8 cellular contexts compared by ENCODE assay signal in genomic region chr5:138752951-138753793, GRCh38. TPM values are rescaled to one million over a fixed set of nuclear protein-coding genes. Genes with fewer than 3 reads are reported as not detected.
DNase-seq lines count a peak whose midpoint lies in the region; ATAC-seq and TF ChIP-seq lines count a peak whose summit lies in the region.

CTNNA1 (plus strand) TSS chr5:138753425; CDS start chr5:138781925, 28,500 bp downstream.

- peak within 1 kb of the TSS; percentile 81 for H3K4me3 Mint-ChIP-seq in activated T-cell treated with anti-CD3 and anti-CD28 coated beads, Interleukin-2, amount 50 U/mL, for 24 hours

- peaks cover 2% of the 10 kb centered on the region for H3K36me3 Mint-ChIP-seq in activated T-cell treated with anti-CD3 and anti-CD28 coated beads, Interleukin-2, amount 50 U/mL, for 24 hours (ENCODE audit: low read depth)

- peak within 1 kb of the TSS; percentile 30; the same call in 1 of the 2 replicates for H3K27ac ChIP-seq in OCI-LY3 (ENCODE audit: low read length)
- H3K27ac ChIP-seq in muscle layer of duodenum (ENCODE audit: low read length) = peak within 1 kb of the TSS; percentile 93

- H3K27ac Mint-ChIP-seq in activated T-cell treated with anti-CD3 and anti-CD28 coated beads, Interleukin-2, amount 50 U/mL, for 24 hours = peak within 1 kb of the TSS; percentile 5

- ATAC-seq in HG03175 (IDR thresholded peaks at IDR 0.05; ENCODE audit: unreplicated experiment) (peak; percentile 48), esophagus mucosa (peak; percentile 88)

- no peaks in the 10 kb centered on the region for H3K9me3 Mint-ChIP-seq in activated T-cell treated with anti-CD3 and anti-CD28 coated beads, Interleukin-2, amount 50 U/mL, for 24 hours

- H3K36me3 ChIP-seq in OCI-LY3 (replicated peaks; ENCODE audit: low read depth, low read length) = no peaks in the 10 kb centered on the region
- no peaks in the 10 kb centered on the region for H3K36me3 ChIP-seq in muscle layer of duodenum (ENCODE audit: control insufficient read depth in 1 of 2, insufficient read depth in 2 of 2, low read length in 2 of 2)

- H3K27me3 ChIP-seq in OCI-LY3 (ENCODE audit: low read depth, low read length) (no peaks in the 10 kb centered on the region), muscle layer of duodenum (ENCODE audit: low read depth, low read length) (no peaks in the 10 kb centered on the region)

- H3K9me3 ChIP-seq in OCI-LY3 (ENCODE audit: insufficient read depth, low read length) (no peaks in the 10 kb centered on the region), muscle layer of duodenum (ENCODE audit: control insufficient read depth in 1 of 2, low read length in 2 of 2) (no peaks in the 10 kb centered on the region)

- peak within 1 kb of the TSS; percentile 84 for H3K9ac ChIP-seq in OCI-LY3 (ENCODE audit: low read length)

- H3K79me2 ChIP-seq in OCI-LY3 (ENCODE audit: low read length) = peaks cover 24% of the 10 kb centered on the region

- peak within 1 kb of the TSS; percentile 97 for H2AFZ ChIP-seq in OCI-LY3 (ENCODE audit: low read depth, low read length)

- H3K27me3 Mint-ChIP-seq in activated T-cell treated with anti-CD3 and anti-CD28 coated beads, Interleukin-2, amount 50 U/mL, for 24 hours = peaks cover 57% of the 10 kb centered on the region

- H3K4me1 ChIP-seq in OCI-LY3 (ENCODE audit: low read length) (peaks cover 15% of the 10 kb centered on the region), muscle layer of duodenum (ENCODE audit: control insufficient read depth in 1 of 2, insufficient read depth in 2 of 2, low read length in 2 of 2) (peaks cover 11 to 18% of the 10 kb centered on the region in 2 donors)

- H4K20me1 ChIP-seq in OCI-LY3 (ENCODE audit: insufficient read depth, low read length) = peaks cover 4% of the 10 kb centered on the region

- no peak for TF ChIP-seq CTCF in OCI-LY3 (IDR thresholded peaks at IDR 0.05; ENCODE audit: low read depth, low read length)

- H3K4me3 ChIP-seq in OCI-LY3 (ENCODE audit: low read length) (peak within 1 kb of the TSS; percentile 96), muscle layer of duodenum (ENCODE audit: low read depth in 1 of 2, low read length in 2 of 2) (peak within 1 kb of the TSS; percentile 64 to 75)

- H3K4me1 Mint-ChIP-seq in activated T-cell treated with anti-CD3 and anti-CD28 coated beads, Interleukin-2, amount 50 U/mL, for 24 hours (ENCODE audit: low read depth) = peaks cover 33% of the 10 kb centered on the region

- H3K4me2 ChIP-seq in OCI-LY3 (ENCODE audit: low read length) = peak within 1 kb of the TSS; percentile 97

- peak; percentile 60 for DNase-seq in NCI-H2107 (lab: John Stamatoyannopoulos, UW)
- DNase-seq in NCI-H2107 treated with DMSO at 0.1 percent for 48 hours (lab: John Stamatoyannopoulos, UW; ENCODE audit: unreplicated experiment) = no peak
- DNase-seq in activated T-cell treated with anti-CD3 and anti-CD28 coated beads, Interleukin-2, amount 50 U/mL, for 24 hours = peak; percentile 73
- DNase-seq in stimulated activated CD8-positive, alpha-beta memory T cell treated with anti-CD3 and anti-CD28 coated beads, Interleukin-7, amount 100 ng/mL, for 24 hours (ENCODE audit: low read depth) = peak; percentile 21

RNA-seq across cellular contexts. Expression of gene CTNNA1, which starts in this region (rescaled TPM):
- 332 TPM for total RNA-seq in esophagus mucosa
